Comparison of ENCODE assay signal across 18 cellular contexts in genomic region chr10:128000660-128001059, GRCh38.
DNase-seq lines count a peak whose midpoint lies in the region; ATAC-seq and TF ChIP-seq lines count a peak whose summit lies in the region.
"Had no signal": no experiment of that assay in that cellular context is flagged by ENCODE, and none has a peak within 500 bp of the region (broad histone marks: within the 10 kb centered on the region; RNA-seq: fewer than 3 reads in every experiment).

No MANE protein-coding gene starts in this region.

- H3K4me1 Mint-ChIP-seq in MCF 10A (ENCODE audit: insufficient read depth, unreplicated experiment), result peaks cover 18% of the 10 kb centered on the region

- H3K27me3 Mint-ChIP-seq in MCF 10A (ENCODE audit: insufficient read depth, unreplicated experiment), result no peaks in the 10 kb centered on the region

- H3K36me3 ChIP-seq in breast epithelium, result no peaks in the 10 kb centered on the region
- no peaks in the 10 kb centered on the region for H3K36me3 ChIP-seq in lower lobe of right lung
- no peaks in the 10 kb centered on the region for H3K36me3 ChIP-seq in uterus
- H3K36me3 ChIP-seq in SJCRH30, result no peaks in the 10 kb centered on the region
- H3K36me3 ChIP-seq: neutrophil, Peyer's patch had no signal

- H3K27ac Mint-ChIP-seq in MCF 10A (ENCODE audit: low read depth, unreplicated experiment), result no peak overlapping the region
- H3K27ac Mint-ChIP-seq: HFFc6; T-helper 2 cell treated with Interferon-gamma antibody and Interleukin-4, amounts not matched to agents 5 μg/mL and 100 μg/mL, for 36 hours had no signal

- intact Hi-C loops in MCF 10A (cut with micrococcal nuclease) (no loop called here), breast epithelium (cut with DNase I; ENCODE audit: low total_unique reads) (no loop called here), dorsolateral prefrontal cortex (cut with DNase I) (no loop called here), lower lobe of right lung (cut with DNase I) (no loop called here), uterus (cut with DNase I; ENCODE audit: low total_unique reads) (no loop called here)

- ATAC-seq in lower lobe of right lung (peak; percentile 82 to 86), HG03571 (IDR thresholded peaks at IDR 0.05; ENCODE audit: unreplicated experiment) (no peak), HG03354 (IDR thresholded peaks at IDR 0.05; ENCODE audit: poor library complexity, severe bottlenecking, unreplicated experiment) (no peak)
- ATAC-seq: activated T-cell treated with anti-CD3 and anti-CD28 coated beads, Interleukin-2, amount 50 U/mL, for 4 hours had no signal

- H3K9me3 ChIP-seq in breast epithelium (no peaks in the 10 kb centered on the region), lower lobe of right lung (no peaks in the 10 kb centered on the region), uterus (no peaks in the 10 kb centered on the region), SJCRH30 (replicated peaks) (no peaks in the 10 kb centered on the region)
- H3K9me3 ChIP-seq: neutrophil, Peyer's patch had no signal

- DNase-seq in MCF 10A (ENCODE audit: unreplicated experiment), result peak; percentile 62
- DNase-seq in breast epithelium (ENCODE audit: low spot score in 2 of 2), result no peak
- DNase-seq in dorsolateral prefrontal cortex, result peak in 1 of 10 donors; percentile 47
- DNase-seq in lower lobe of right lung, result peak; percentile 70
- no peak for DNase-seq in uterus
- no peak for DNase-seq in SJCRH30
- DNase-seq: activated CD4-positive, alpha-beta T cell treated with anti-CD3 and anti-CD28 coated beads for 48 hours; activated T-cell treated with anti-CD3 and anti-CD28 coated beads, Interleukin-2, amount 50 U/mL, for 4 hours; Calu3; HFFc6; NCI-H1092; NCI-H446; stimulated activated CD4-positive, alpha-beta T cell treated with anti-CD3 and anti-CD28 coated beads, Interleukin-12 subunit alpha, Interleukin-12 subunit beta, amount 100 ng/mL, for 4 hours had no signal

- H3K27ac ChIP-seq in breast epithelium (no peak overlapping the region), dorsolateral prefrontal cortex (peak overlapping the region in 46 of 59 donors; percentile 23 to 94 (median 76)), lower lobe of right lung (peak overlapping the region; percentile 20), uterus (no peak overlapping the region), SJCRH30 (no peak overlapping the region)
- H3K27ac ChIP-seq: neutrophil had no signal

- no peak overlapping the region for H3K4me3 Mint-ChIP-seq in MCF 10A (ENCODE audit: unreplicated experiment)
- H3K4me3 Mint-ChIP-seq: activated T-cell treated with anti-CD3 and anti-CD28 coated beads, Interleukin-2, amount 50 U/mL, for 4 hours; HFFc6; T-helper 2 cell treated with Interferon-gamma antibody and Interleukin-4, amounts not matched to agents 5 μg/mL and 100 μg/mL, for 36 hours had no signal

- H3K9me3 Mint-ChIP-seq in MCF 10A (ENCODE audit: unreplicated experiment), result no peaks in the 10 kb centered on the region
- H3K9me3 Mint-ChIP-seq: activated T-cell treated with anti-CD3 and anti-CD28 coated beads, Interleukin-2, amount 50 U/mL, for 4 hours; T-helper 2 cell treated with Interferon-gamma antibody and Interleukin-4, amounts not matched to agents 5 μg/mL and 100 μg/mL, for 36 hours had no signal

- H3K4me1 ChIP-seq in breast epithelium, result no peaks in the 10 kb centered on the region
- H3K4me1 ChIP-seq in lower lobe of right lung, result peaks cover 45% of the 10 kb centered on the region
- H3K4me1 ChIP-seq in uterus, result no peaks in the 10 kb centered on the region
- no peaks in the 10 kb centered on the region for H3K4me1 ChIP-seq in SJCRH30

- no TSS peak for BruUV-seq in MCF 10A (replicated peaks; lab: Mats Ljungman, UMichigan)

- peaks cover 6% of the 10 kb centered on the region for H3K36me3 Mint-ChIP-seq in MCF 10A (ENCODE audit: insufficient read depth, unreplicated experiment)

- CTCF ChIA-PET in MCF 10A (lab: Yijun Ruan, JAX), result interaction anchor here (1.0 to 2.8 kb wide), 7 partner anchors 9 to 146 kb away, joined by 3 to 10 read pairs (median 4); partner anchors contain the start of gene PTPRE

- TF ChIP-seq CTCF in MCF 10A (IDR thresholded peaks at IDR 0.05; ENCODE audit: unreplicated experiment), result no peak
- no peak for TF ChIP-seq CTCF in breast epithelium (IDR thresholded peaks at IDR 0.05)
- TF ChIP-seq CTCF in dorsolateral prefrontal cortex (IDR thresholded peaks at IDR 0.05 in 54 of 56, conservative IDR thresholded peaks at IDR 0.05 in 2 of 56; ENCODE audit: low read depth in 1 of 56, partially characterized antibody in 56 of 56), result no peak
- no peak for TF ChIP-seq CTCF in lower lobe of right lung (IDR thresholded peaks at IDR 0.05)
- TF ChIP-seq CTCF in uterus (IDR thresholded peaks at IDR 0.05), result no peak

- no peak for TF ChIP-seq POLR2A in breast epithelium (IDR thresholded peaks at IDR 0.05)
- no peak for TF ChIP-seq POLR2A in uterus (IDR thresholded peaks at IDR 0.05)

- H3K27me3 ChIP-seq in breast epithelium, result no peaks in the 10 kb centered on the region
- H3K27me3 ChIP-seq in dorsolateral prefrontal cortex, result no peaks in the 10 kb centered on the region
- no peaks in the 10 kb centered on the region for H3K27me3 ChIP-seq in lower lobe of right lung (ENCODE audit: low read depth)
- H3K27me3 ChIP-seq in uterus, result no peaks in the 10 kb centered on the region
- 0 out of 2 replicates have a peak, but pooled peaks cover 3% of the 10 kb centered on the region for H3K27me3 ChIP-seq in SJCRH30
- H3K27me3 ChIP-seq: neutrophil, Peyer's patch had no signal

- H3K4me3 ChIP-seq in breast epithelium (no peak overlapping the region), dorsolateral prefrontal cortex (peak overlapping the region in 49 of 59 donors; percentile 3 to 69 (median 48)), lower lobe of right lung (no peak overlapping the region), uterus (no peak overlapping the region), SJCRH30 (no peak overlapping the region)
- H3K4me3 ChIP-seq: Peyer's patch had no signal

- POLR2A ChIA-PET in MCF 10A (lab: Yijun Ruan, JAX), result interaction anchor here (1.5 to 2.7 kb wide), 2 partner anchors 9 to 11 kb away, joined by 3 to 8 read pairs; no protein-coding TSS in a partner anchor

Comparison
In these comparisons a context has a peak if more than half of its experiments do, and no peak if none do; other contexts are left out.
1. DNase-seq: peak in MCF 10A (single experiment) and lower lobe of right lung (single experiment); none in breast epithelium (0 of 2), uterus (0 of 2) and SJCRH30 (0 of 2).
2. H3K27ac ChIP-seq: peak in dorsolateral prefrontal cortex (46 of 59) and lower lobe of right lung (single experiment); none in breast epithelium (0 of 2), uterus (0 of 2) and SJCRH30 (single experiment).
3. H3K4me3 ChIP-seq: peak in dorsolateral prefrontal cortex (49 of 59); none in breast epithelium (0 of 3), lower lobe of right lung (single experiment), uterus (0 of 2) and SJCRH30 (single experiment).
4. ATAC-seq: peak in lower lobe of right lung (2 of 2); none in HG03571 (single experiment) and HG03354 (single experiment).